Comparison of ENCODE assay signal across 7 cellular contexts in the genomic region with DNA sequence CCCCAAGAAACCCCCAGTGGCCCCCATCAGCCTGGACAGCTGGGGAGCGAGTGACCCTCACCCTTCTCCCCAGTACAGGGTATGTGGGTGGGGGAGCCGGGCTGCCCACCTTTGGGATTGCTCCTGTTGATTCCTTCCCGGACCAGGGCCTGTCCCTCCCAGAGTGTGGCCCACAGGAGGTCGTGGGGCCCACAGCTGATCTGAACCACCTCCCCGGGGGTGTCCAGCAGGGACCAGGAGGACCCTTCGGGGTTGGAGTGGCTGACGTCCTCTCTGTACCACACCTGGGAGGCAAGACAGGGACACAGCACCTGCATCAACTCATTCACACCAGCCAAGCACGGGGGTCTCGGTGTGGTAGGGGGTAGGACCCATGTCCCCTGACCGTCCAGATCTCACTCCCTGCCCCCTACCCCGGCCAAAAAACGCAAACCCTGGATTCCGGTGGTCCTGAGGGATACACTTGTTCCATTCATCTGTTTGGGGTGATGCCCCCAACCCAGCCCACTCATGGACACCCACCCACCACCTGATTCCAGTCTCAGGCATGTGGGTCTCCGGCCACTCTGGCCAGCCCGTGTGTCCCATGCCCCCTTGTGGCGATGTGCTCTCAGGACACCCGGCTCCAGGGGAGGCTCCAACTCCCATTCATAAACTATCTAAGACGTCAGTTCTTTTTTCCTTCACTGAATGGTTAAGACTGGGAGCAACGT. TPM values are rescaled to one million over a fixed set of nuclear protein-coding genes. Genes with fewer than 3 reads are reported as not detected.
DNase-seq lines count a peak whose midpoint lies in the region; ATAC-seq and TF ChIP-seq lines count a peak whose summit lies in the region.

No MANE protein-coding gene starts in this region.

- peak; percentile 93 for TF ChIP-seq CTCF in choroid plexus epithelial cell (conservative IDR thresholded peaks at IDR 0.05; ENCODE audit: low read depth, low read length)

- no peak overlapping the region for H3K4me2 ChIP-seq in mesenchymal stem cell (ENCODE audit: low read length, poor library complexity, severe bottlenecking)

- no peak overlapping the region for H2BK5ac ChIP-seq in mesenchymal stem cell (ENCODE audit: low read depth, low read length, poor library complexity, severe bottlenecking)

- H3K4me1 ChIP-seq in mesenchymal stem cell (ENCODE audit: control insufficient read depth, insufficient read depth, low read depth, low read length): peaks cover 9% of the 10 kb centered on the region

- peaks cover 12% of the 10 kb centered on the region for H3K79me1 ChIP-seq in mesenchymal stem cell (replicated peaks; ENCODE audit: low read length, poor library complexity, severe bottlenecking)

- H3K9me3 ChIP-seq in mesenchymal stem cell (ENCODE audit: control insufficient read depth, low read length): no peaks in the 10 kb centered on the region

- no peak overlapping the region for H2BK15ac ChIP-seq in mesenchymal stem cell (ENCODE audit: low read depth, poor library complexity, severe bottlenecking)

- H4K8ac ChIP-seq in mesenchymal stem cell (ENCODE audit: low read length): no peak overlapping the region

- H2BK120ac ChIP-seq in mesenchymal stem cell (ENCODE audit: low read depth, low read length): no peak overlapping the region

- no peak overlapping the region for H2AK5ac ChIP-seq in mesenchymal stem cell (ENCODE audit: low read length, severe bottlenecking)

- no peak overlapping the region for H3K4ac ChIP-seq in mesenchymal stem cell (ENCODE audit: low read depth in 1 of 2, low read length in 2 of 2)

- H3K14ac ChIP-seq in mesenchymal stem cell (ENCODE audit: low read length in 2 of 2): no peak overlapping the region

- no peak overlapping the region for H2AFZ ChIP-seq in mesenchymal stem cell (ENCODE audit: low read depth, low read length)

- DNase-seq in EH (ENCODE audit: low read depth) (peak; percentile 47), choroid plexus epithelial cell (ENCODE audit: low read depth) (peak; percentile 70), mesenchymal stem cell (peak; percentile 53), NCI-H2029 treated with DMSO at 0.1 percent for 48 hours (lab: John Stamatoyannopoulos, UW) (no peak)

- ATAC-seq in GM21723 (IDR thresholded peaks at IDR 0.05; ENCODE audit: unreplicated experiment): peak; percentile 63
- ATAC-seq in HG03571 (IDR thresholded peaks at IDR 0.05; ENCODE audit: unreplicated experiment): no peak

- H3K18ac ChIP-seq in mesenchymal stem cell (ENCODE audit: low read depth in 1 of 2, low read length in 2 of 2): no peak overlapping the region

- H3K9ac ChIP-seq in mesenchymal stem cell (ENCODE audit: low read length): no peak overlapping the region

- H3K4me3 ChIP-seq in choroid plexus epithelial cell (ENCODE audit: low read depth, low read length) (no peak overlapping the region), mesenchymal stem cell (ENCODE audit: insufficient read depth in 1 of 2, low read depth in 1 of 2, low read length in 2 of 2) (no peak overlapping the region)

- peaks cover 39 to 85% of the 10 kb centered on the region in 2 experiments for H3K36me3 ChIP-seq in mesenchymal stem cell (ENCODE audit: control insufficient read depth in 1 of 2, insufficient read depth in 2 of 2, low read depth in 1 of 2, low read length in 2 of 2)

- WGBS in mesenchymal stem cell: 70% methylated on average over 18 of the region's 19 CpGs

- H2BK12ac ChIP-seq in mesenchymal stem cell (ENCODE audit: low read length in 2 of 2): no peak overlapping the region

- no peak overlapping the region for H3K27ac ChIP-seq in mesenchymal stem cell (ENCODE audit: low read length, poor library complexity, severe bottlenecking)

- no peak overlapping the region for H4K91ac ChIP-seq in mesenchymal stem cell (ENCODE audit: low read length)

- no peaks in the 10 kb centered on the region for H3K27me3 ChIP-seq in mesenchymal stem cell (ENCODE audit: control insufficient read depth in 1 of 2, insufficient read depth in 1 of 2, low read length in 2 of 2)

- no peak overlapping the region for H3K23ac ChIP-seq in mesenchymal stem cell (ENCODE audit: low read length in 2 of 2)

TF ChIP-seq in PFSK-1, 5 proteins besides CTCF, POLR2A, EP300 and RAD21:
- TF ChIP-seq, protein P1, sequence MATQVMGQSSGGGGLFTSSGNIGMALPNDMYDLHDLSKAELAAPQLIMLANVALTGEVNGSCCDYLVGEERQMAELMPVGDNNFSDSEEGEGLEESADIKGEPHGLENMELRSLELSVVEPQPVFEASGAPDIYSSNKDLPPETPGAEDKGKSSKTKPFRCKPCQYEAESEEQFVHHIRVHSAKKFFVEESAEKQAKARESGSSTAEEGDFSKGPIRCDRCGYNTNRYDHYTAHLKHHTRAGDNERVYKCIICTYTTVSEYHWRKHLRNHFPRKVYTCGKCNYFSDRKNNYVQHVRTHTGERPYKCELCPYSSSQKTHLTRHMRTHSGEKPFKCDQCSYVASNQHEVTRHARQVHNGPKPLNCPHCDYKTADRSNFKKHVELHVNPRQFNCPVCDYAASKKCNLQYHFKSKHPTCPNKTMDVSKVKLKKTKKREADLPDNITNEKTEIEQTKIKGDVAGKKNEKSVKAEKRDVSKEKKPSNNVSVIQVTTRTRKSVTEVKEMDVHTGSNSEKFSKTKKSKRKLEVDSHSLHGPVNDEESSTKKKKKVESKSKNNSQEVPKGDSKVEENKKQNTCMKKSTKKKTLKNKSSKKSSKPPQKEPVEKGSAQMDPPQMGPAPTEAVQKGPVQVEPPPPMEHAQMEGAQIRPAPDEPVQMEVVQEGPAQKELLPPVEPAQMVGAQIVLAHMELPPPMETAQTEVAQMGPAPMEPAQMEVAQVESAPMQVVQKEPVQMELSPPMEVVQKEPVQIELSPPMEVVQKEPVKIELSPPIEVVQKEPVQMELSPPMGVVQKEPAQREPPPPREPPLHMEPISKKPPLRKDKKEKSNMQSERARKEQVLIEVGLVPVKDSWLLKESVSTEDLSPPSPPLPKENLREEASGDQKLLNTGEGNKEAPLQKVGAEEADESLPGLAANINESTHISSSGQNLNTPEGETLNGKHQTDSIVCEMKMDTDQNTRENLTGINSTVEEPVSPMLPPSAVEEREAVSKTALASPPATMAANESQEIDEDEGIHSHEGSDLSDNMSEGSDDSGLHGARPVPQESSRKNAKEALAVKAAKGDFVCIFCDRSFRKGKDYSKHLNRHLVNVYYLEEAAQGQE (IDR thresholded peaks at IDR 0.05; ENCODE audit: insufficient read depth in 1 of 2, low read depth in 2 of 2, low read length in 2 of 2): no peak
- TF ChIP-seq FOXP2 (optimal IDR thresholded peaks at IDR 0.05; ENCODE audit: borderline replicate concordance, extremely low read depth, extremely low read length, insufficient read depth): peak; percentile 24
TF ChIP-seq in PFSK-1: peak in this region for 1.

RNA-seq across cellular contexts. Expression of a gene that starts 10.9 kb away (rescaled TPM):
- 24.5 TPM for polyA plus RNA-seq in PFSK-1 (2012; ENCODE audit: insufficient read length, low read depth)
- polyA plus RNA-seq in mesenchymal stem cell (2013, experiment 1 of 2): 7.4 TPM
- 7.4 TPM for polyA plus RNA-seq in mesenchymal stem cell (2013, experiment 2 of 2)

RNA-seq across cellular contexts. Expression of a gene that starts 29.9 kb away (rescaled TPM):
- 0.94 TPM for polyA plus RNA-seq in PFSK-1 (2012; ENCODE audit: insufficient read length, low read depth)
- 0.12 TPM for polyA plus RNA-seq in mesenchymal stem cell (2013, experiment 1 of 2)
- polyA plus RNA-seq in mesenchymal stem cell (2013, experiment 2 of 2): 0.08 TPM

RNA-seq across cellular contexts. Expression of a gene that starts 40.4 kb away (rescaled TPM):
- polyA plus RNA-seq in PFSK-1 (2012; ENCODE audit: insufficient read length, low read depth): 441 TPM
- polyA plus RNA-seq in mesenchymal stem cell (2013, experiment 1 of 2): 768 TPM
- polyA plus RNA-seq in mesenchymal stem cell (2013, experiment 2 of 2): 790 TPM
